Comparison of ENCODE assay signal across 1 cellular context in the genomic region with DNA sequence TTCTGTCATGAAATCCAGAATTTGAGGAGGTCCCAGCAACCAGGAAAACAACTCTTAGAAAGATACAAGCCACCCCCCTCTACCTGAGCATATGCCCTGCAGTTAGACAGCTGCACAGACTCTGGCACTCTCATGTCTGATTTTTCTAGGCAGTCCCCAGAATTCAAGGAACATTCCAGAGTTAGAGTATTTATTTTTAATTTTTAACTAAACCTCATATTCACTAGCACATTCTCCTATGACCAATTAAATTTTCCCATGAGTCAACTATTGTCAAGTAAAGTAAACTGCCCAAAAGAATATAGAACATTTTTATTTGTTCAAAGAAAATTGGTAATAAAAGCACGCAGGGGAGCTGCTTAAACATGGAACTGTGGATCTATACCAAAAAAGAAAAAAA.
TF ChIP-seq lines count a peak whose summit lies in the region.

No MANE protein-coding gene starts in this region.

TF ChIP-seq in HepG2, 621 proteins besides CTCF, POLR2A, EP300 and RAD21 (continued from another document):
- TF ChIP-seq, protein P1, sequence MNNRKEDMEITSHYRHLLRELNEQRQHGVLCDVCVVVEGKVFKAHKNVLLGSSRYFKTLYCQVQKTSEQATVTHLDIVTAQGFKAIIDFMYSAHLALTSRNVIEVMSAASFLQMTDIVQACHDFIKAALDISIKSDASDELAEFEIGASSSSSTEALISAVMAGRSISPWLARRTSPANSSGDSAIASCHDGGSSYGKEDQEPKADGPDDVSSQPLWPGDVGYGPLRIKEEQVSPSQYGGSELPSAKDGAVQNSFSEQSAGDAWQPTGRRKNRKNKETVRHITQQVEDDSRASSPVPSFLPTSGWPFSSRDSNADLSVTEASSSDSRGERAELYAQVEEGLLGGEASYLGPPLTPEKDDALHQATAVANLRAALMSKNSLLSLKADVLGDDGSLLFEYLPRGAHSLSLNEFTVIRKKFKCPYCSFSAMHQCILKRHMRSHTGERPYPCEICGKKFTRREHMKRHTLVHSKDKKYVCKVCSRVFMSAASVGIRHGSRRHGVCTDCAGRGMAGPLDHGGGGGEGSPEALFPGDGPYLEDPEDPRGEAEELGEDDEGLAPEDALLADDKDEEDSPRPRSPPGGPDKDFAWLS (CRISPR knock-in tag; IDR thresholded peaks at IDR 0.05; ENCODE audit: borderline replicate concordance): no peak
